20 cellular contexts compared by ENCODE assay signal in the genomic region with DNA sequence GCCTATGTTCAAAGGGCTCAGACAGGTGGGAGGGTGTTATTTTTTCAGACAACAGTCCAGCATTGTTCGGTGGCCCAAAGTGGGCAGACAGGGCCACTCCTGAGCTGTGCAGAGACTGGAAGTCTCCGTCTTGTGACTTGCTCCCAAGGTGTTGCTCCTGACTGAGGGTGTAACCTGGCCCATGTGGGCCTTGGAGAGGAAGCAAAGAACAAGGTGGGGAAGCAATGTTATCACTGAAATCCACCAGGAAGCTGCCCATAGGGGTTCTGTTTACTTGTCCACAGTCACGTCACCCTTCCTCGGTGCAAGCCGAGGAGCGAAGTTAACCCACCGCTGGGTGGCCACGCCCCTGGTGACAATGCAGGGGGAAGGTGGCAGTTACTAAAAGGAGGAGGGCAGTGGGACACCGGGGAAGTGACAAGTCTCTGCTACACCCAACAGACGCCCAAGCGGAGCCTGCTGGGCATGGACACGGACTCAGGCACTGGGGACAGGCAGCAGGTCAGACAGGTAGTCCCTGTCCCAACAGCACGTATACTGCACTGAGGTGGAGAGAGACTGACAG.
"Had no signal": no experiment of that assay in that cellular context is flagged by ENCODE, and none has a peak within 500 bp of the region (broad histone marks: within the 10 kb centered on the region; RNA-seq: fewer than 3 reads in every experiment).

No MANE protein-coding gene starts in this region.

- DNase-seq: Karpas-422, KG1, MG63, NCI-H1092, NCI-H1105 treated with DMSO at 0.1 percent for 48 hours, NCI-H1417 treated with DMSO at 0.1 percent for 48 hours, NCI-H146, NCI-H1694 treated with DMSO at 0.1 percent for 48 hours, NCI-H1930, NCI-H2081, NCI-H2107, NCI-H2227 treated with DMSO at 0.1 percent for 48 hours, NCI-H524, NCI-H526 treated with DMSO at 0.1 percent for 48 hours, NCI-H774, PC-3, SHP77 treated with DMSO at 0.1 percent for 48 hours, SJCRH30 had no signal

- ATAC-seq: Panc1, PC-3, SK-N-SH treated with all-trans-retinoic acid at 6 μM for 48 hours had no signal
